Comparison of ENCODE assay signal across 23 cellular contexts in the genomic region with DNA sequence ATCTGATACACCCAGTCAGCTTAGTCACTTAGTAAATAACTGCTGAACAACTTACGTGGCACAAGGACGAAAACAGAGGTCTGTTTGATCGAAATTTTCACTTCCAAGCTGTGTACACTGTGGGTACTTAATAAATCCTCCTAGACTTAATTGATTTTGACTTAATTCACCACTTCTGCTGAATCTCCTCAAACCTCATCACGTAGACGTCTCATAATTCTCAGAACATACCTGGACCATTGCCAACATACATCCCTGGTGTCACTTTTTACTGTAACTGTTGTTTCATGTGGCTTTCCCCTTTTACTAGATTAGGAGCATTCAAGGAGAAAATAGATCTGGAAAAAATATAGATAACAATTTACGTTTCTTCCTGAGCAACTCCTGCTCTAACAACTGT.
DNase-seq lines count a peak whose midpoint lies in the region; ATAC-seq, FAIRE-seq and TF ChIP-seq lines count a peak whose summit lies in the region.
"Had no signal": no experiment of that assay in that cellular context is flagged by ENCODE, and none has a peak within 500 bp of the region (broad histone marks: within the 10 kb centered on the region; RNA-seq: fewer than 3 reads in every experiment).

No MANE protein-coding gene starts in this region.

- TF ChIP-seq RAD21 in HCT116 (IDR thresholded peaks at IDR 0.05; ENCODE audit: low read depth), result no peak
- no peak for TF ChIP-seq RAD21 in H1 (IDR thresholded peaks at IDR 0.05 in 1 of 2, conservative IDR thresholded peaks at IDR 0.05 in 1 of 2; ENCODE audit: low read depth in 2 of 2, low read length in 2 of 2)

- no peak overlapping the region for H2BK120ac ChIP-seq in H1 (replicated peaks; ENCODE audit: low read depth, low read length)
- H2BK120ac ChIP-seq in trophoblast cell (ENCODE audit: insufficient read depth, low read length, poor library complexity), result no peak overlapping the region

- BruUV-seq in HCT116 (replicated peaks; lab: Mats Ljungman, UMichigan), result no TSS peak

- TF ChIP-seq POLR2A in HCT116 (IDR thresholded peaks at IDR 0.05; ENCODE audit: borderline replicate concordance, extremely low read depth, insufficient read depth, insufficient read length) (no peak), H1 (IDR thresholded peaks at IDR 0.05; ENCODE audit: control extremely low read depth in 1 of 2, low read depth in 2 of 2, low read length in 2 of 2) (no peak)

- H3K4me3 ChIP-seq in HCT116 (replicated peaks in 1 of 2; ENCODE audit: low read depth in 1 of 2, low read length in 2 of 2) (no peak overlapping the region), SJSA1 (no peak overlapping the region), H1 (ENCODE audit: extremely low read depth in 1 of 4, insufficient read depth in 2 of 4, low read depth in 3 of 4, low read length in 4 of 4) (no peak overlapping the region), trophoblast cell (ENCODE audit: low read depth, low read length) (no peak overlapping the region), kidney (ENCODE audit: low read length in 2 of 2) (no peak overlapping the region), upper lobe of right lung (no peak overlapping the region)
- H3K4me3 ChIP-seq: BLaER1, left lung, skin epidermis, stomach, tibial artery had no signal

- peak overlapping the region; percentile 21; the same call in 1 of the 2 replicates for H2BK12ac ChIP-seq in H1 (ENCODE audit: low read depth, low read length)
- no peak overlapping the region for H2BK12ac ChIP-seq in trophoblast cell (ENCODE audit: low read length)

- H4K20me1 ChIP-seq in HCT116 (ENCODE audit: insufficient read depth) (no peaks in the 10 kb centered on the region), H1 (replicated peaks in 1 of 2; ENCODE audit: control insufficient read depth in 1 of 2, insufficient read depth in 2 of 2, low read length in 2 of 2) (no peaks in the 10 kb centered on the region)

- H3K18ac ChIP-seq in H1 (ENCODE audit: extremely low read depth, low read length) (no peak overlapping the region), trophoblast cell (ENCODE audit: low read length) (no peak overlapping the region)

- peaks cover 4% of the 10 kb centered on the region; the same call in 1 of the 2 replicates for H3K23me2 ChIP-seq in H1 (ENCODE audit: low read depth, low read length)

- peaks cover 11% of the 10 kb centered on the region; the same call in 1 of the 2 replicates for H3K79me2 ChIP-seq in HCT116 (ENCODE audit: insufficient read depth, low read length)
- no peaks in the 10 kb centered on the region for H3K79me2 ChIP-seq in H1 (ENCODE audit: control insufficient read depth in 1 of 2, insufficient read depth in 2 of 2, low read length in 2 of 2)
- H3K79me2 ChIP-seq in trophoblast cell (ENCODE audit: control insufficient read depth, insufficient read depth, low read length, poor library complexity), result peaks cover 6% of the 10 kb centered on the region

- H2AFZ ChIP-seq in HCT116 (ENCODE audit: low read depth, low read length, poor library complexity, severe bottlenecking) (no peak overlapping the region), H1 (ENCODE audit: low read length) (no peak overlapping the region), trophoblast cell (ENCODE audit: insufficient read depth, low read length, poor library complexity) (no peak overlapping the region)

- no peak for TF ChIP-seq EP300 in H1 (IDR thresholded peaks at IDR 0.05; ENCODE audit: borderline replicate concordance in 1 of 2, low read depth in 2 of 2, low read length in 2 of 2)

- H2AK5ac ChIP-seq in H1 (ENCODE audit: low read depth, low read length) (no peak overlapping the region), trophoblast cell (ENCODE audit: low read length) (no peak overlapping the region)

- H3K9me3 ChIP-seq in HCT116 (ENCODE audit: control insufficient read depth in 1 of 2, insufficient read depth in 1 of 2, low read depth in 1 of 2, low read length in 2 of 2) (no peaks in the 10 kb centered on the region), SJSA1 (replicated peaks) (no peaks in the 10 kb centered on the region), H1 (ENCODE audit: insufficient read depth in 2 of 2, low read depth in 1 of 2, low read length in 1 of 2) (no peaks in the 10 kb centered on the region), trophoblast cell (ENCODE audit: insufficient read depth, low read depth, low read length) (no peaks in the 10 kb centered on the region), kidney (ENCODE audit: control insufficient read depth in 1 of 2, low read length in 2 of 2) (no peaks in the 10 kb centered on the region), upper lobe of right lung (no peaks in the 10 kb centered on the region)
- H3K9me3 ChIP-seq: BLaER1, left lung, stomach, tibial artery had no signal

- H4K12ac ChIP-seq in trophoblast cell (ENCODE audit: low read depth, low read length), result no peak overlapping the region

- WGBS in H1 (ENCODE audit: extremely low coverage in 1 of 2, insufficient coverage in 1 of 2, insufficient read length in 1 of 2, insufficient replicate concordance in 2 of 2, low coverage in 1 of 2, low lambda C conversion rate in 2 of 2, missing lambda C conversion rate in 1 of 2), 2 experiments, result 92% methylated on average over 6 of the region's 6 CpGs; no CpG with 5 or more reads in 1 of the 2 experiments
- no CpG with 5 or more reads among the region's 6 CpGs for whole genome bisulfite sequencing in trophoblast cell (ENCODE audit: extremely low coverage, insufficient coverage, insufficient read length)

- TF ChIP-seq CTCF in HCT116 (IDR thresholded peaks at IDR 0.05 in 2 of 3, conservative IDR thresholded peaks at IDR 0.05 in 1 of 3; ENCODE audit: borderline replicate concordance in 1 of 3, insufficient read depth in 1 of 3, low read depth in 2 of 3, low read length in 2 of 3) (no peak), H1 (IDR thresholded peaks at IDR 0.05; ENCODE audit: control extremely low read depth in 1 of 3, insufficient read depth in 1 of 3, low read depth in 1 of 3, low read length in 3 of 3) (no peak), kidney (IDR thresholded peaks at IDR 0.05; ENCODE audit: borderline replicate concordance, extremely low read depth, insufficient read depth) (no peak), upper lobe of right lung (IDR thresholded peaks at IDR 0.05) (no peak)

- H3K79me1 ChIP-seq in H1 (ENCODE audit: low read depth, low read length), result no peaks in the 10 kb centered on the region
- peaks cover 8% of the 10 kb centered on the region for H3K79me1 ChIP-seq in trophoblast cell (ENCODE audit: low read length)

- no peak overlapping the region for H2BK15ac ChIP-seq in H1 (ENCODE audit: low read length)

- H3K23ac ChIP-seq in H1 (ENCODE audit: insufficient read length) (no peak overlapping the region), trophoblast cell (ENCODE audit: low read length) (no peak overlapping the region)

- RAD21 ChIA-PET in HCT116 (lab: Charles Lee; ENCODE audit: low non-redundant PET in 1 of 2, low total read pairs in 2 of 2, uncharacterized antibody in 2 of 2, unreplicated experiment in 2 of 2), result no interaction called here

- no peak overlapping the region for H4K91ac ChIP-seq in H1 (replicated peaks; ENCODE audit: insufficient read length, low read length)
- H4K91ac ChIP-seq in trophoblast cell (ENCODE audit: low read depth, low read length), result no peak overlapping the region

- POLR2A ChIA-PET in HCT116 (lab: Charles Lee) (no interaction called here), H1 (lab: Charles Lee; ENCODE audit: partially characterized antibody) (no interaction called here)

- H3K14ac ChIP-seq in H1 (ENCODE audit: insufficient read length), result no peak overlapping the region
- H3K14ac ChIP-seq in trophoblast cell (ENCODE audit: low read length), result no peak overlapping the region

- no peak overlapping the region for H3K4me2 ChIP-seq in HCT116 (ENCODE audit: low read length)
- no peak overlapping the region; a peak in 1 of 4 replicates for H3K4me2 ChIP-seq in H1 (ENCODE audit: insufficient read depth in 1 of 2, low read depth in 2 of 2, low read length in 2 of 2)
- no peak overlapping the region for H3K4me2 ChIP-seq in trophoblast cell (ENCODE audit: low read length)
- H3K4me2 ChIP-seq: BLaER1 had no signal

- FAIRE-seq in H1 (lab: Jason Lieb, UNC), result no peak
- FAIRE-seq in kidney (lab: Jason Lieb, UNC), result no peak
- FAIRE-seq: G401.6 had no signal

- H3K56ac ChIP-seq in H1 (replicated peaks; ENCODE audit: insufficient read length, low read depth, low read length), result no peak overlapping the region

- no peaks in the 10 kb centered on the region for H3K9me2 ChIP-seq in HCT116 (ENCODE audit: insufficient read depth)

- peaks cover 27 to 45% of the 10 kb centered on the region in 2 experiments for H3K4me1 ChIP-seq in HCT116 (ENCODE audit: control insufficient read depth in 1 of 2, insufficient read depth in 2 of 2, low read length in 2 of 2)
- H3K4me1 ChIP-seq in SJSA1 (replicated peaks), result peaks cover 24% of the 10 kb centered on the region
- H3K4me1 ChIP-seq in H1 (replicated peaks in 1 of 4; ENCODE audit: control insufficient read depth in 3 of 4, insufficient read depth in 4 of 4, low read length in 3 of 4), result peaks cover 2 to 7% (median 4%) of the 10 kb centered on the region in 4 experiments; a peak in 6 of 7 replicates
- peaks cover 10 to 17% of the 10 kb centered on the region in 2 experiments for H3K4me1 ChIP-seq in trophoblast cell (ENCODE audit: control insufficient read depth in 1 of 2, insufficient read depth in 2 of 2, low read length in 2 of 2)
- H3K4me1 ChIP-seq in kidney (ENCODE audit: control insufficient read depth in 1 of 2, insufficient read depth in 1 of 2, low read depth in 1 of 2, low read length in 2 of 2), result peaks cover 3 to 21% of the 10 kb centered on the region in 2 donors
- H3K4me1 ChIP-seq in upper lobe of right lung, result peaks cover 12% of the 10 kb centered on the region

- H3K9ac ChIP-seq in HCT116 (ENCODE audit: low read length) (no peak overlapping the region), H1 (replicated peaks in 1 of 4; ENCODE audit: extremely low read depth in 1 of 4, low read depth in 3 of 4, low read length in 3 of 4) (no peak overlapping the region), trophoblast cell (ENCODE audit: low read length) (no peak overlapping the region), kidney (ENCODE audit: low read length in 2 of 2) (no peak overlapping the region)
- H3K9ac ChIP-seq: BLaER1 had no signal

- H3K27ac ChIP-seq in HCT116 (ENCODE audit: low read depth, low read length) (peak overlapping the region; percentile 54; the same call in 1 of the 2 replicates), SJSA1 (peak overlapping the region; percentile 97), H1 (ENCODE audit: low read depth, low read length) (no peak overlapping the region), trophoblast cell (ENCODE audit: low read depth, low read length) (peak overlapping the region; percentile 46), kidney (ENCODE audit: low read depth in 2 of 2, low read length in 2 of 2) (no peak overlapping the region), upper lobe of right lung (no peak overlapping the region)
- H3K27ac ChIP-seq: BLaER1, left lung, WERI-Rb-1 had no signal

- no peak overlapping the region for H4K5ac ChIP-seq in H1 (ENCODE audit: insufficient read length, low read depth, low read length)

- no peak overlapping the region for H2BK5ac ChIP-seq in H1 (ENCODE audit: low read depth, low read length)
- no peak overlapping the region for H2BK5ac ChIP-seq in trophoblast cell (ENCODE audit: low read depth, low read length, poor library complexity)

- H3K4ac ChIP-seq in H1 (replicated peaks; ENCODE audit: insufficient read length, low read depth, low read length), result no peak overlapping the region
- H3K4ac ChIP-seq in trophoblast cell (ENCODE audit: low read depth, low read length), result no peak overlapping the region

- H3K27me3 ChIP-seq in HCT116 (ENCODE audit: insufficient read depth, low read length) (no peaks in the 10 kb centered on the region), SJSA1 (replicated peaks) (no peaks in the 10 kb centered on the region), H1 (replicated peaks in 1 of 4; ENCODE audit: control insufficient read depth in 3 of 4, extremely low read depth in 1 of 4, insufficient read depth in 3 of 4, low read length in 3 of 4) (no peaks in the 10 kb centered on the region; a peak in 1 of 7 replicates), trophoblast cell (ENCODE audit: insufficient read depth, low read length) (no peaks in the 10 kb centered on the region), upper lobe of right lung (no peaks in the 10 kb centered on the region)
- H3K27me3 ChIP-seq: BLaER1, left lung, stomach, tibial artery had no signal

- ATAC-seq in HCT116, result no peak
- ATAC-seq in HG03175 (IDR thresholded peaks at IDR 0.05; ENCODE audit: unreplicated experiment), result no peak
- no peak for ATAC-seq in upper lobe of right lung
- ATAC-seq: left lung; natural killer cell treated with Interleukin-12 subunit alpha and Interleukin-12 subunit beta and Interleukin-15 and Interleukin-18, amount 100 ng/mL, for 72 hours had no signal

- CTCF ChIA-PET in HCT116 (lab: Charles Lee) (no interaction called here), H1 (lab: Charles Lee; ENCODE audit: partially characterized antibody) (interaction anchor here (0.8 to 2.0 kb wide), 8 partner anchors 8 to 112 kb away, joined by 3 to 6 read pairs (median 4); no protein-coding TSS in a partner anchor)

- DNase-seq in HCT116 (ENCODE audit: low read depth, low spot score) (no peak), SJSA1 (ENCODE audit: low read depth in 1 of 2, low spot score in 2 of 2) (no peak), H1 (ENCODE audit: low read depth in 1 of 2, low spot score in 2 of 2) (no peak), trophoblast cell (no peak), kidney (no peak), upper lobe of right lung (no peak)
- DNase-seq: activated CD4-positive, alpha-beta T cell treated with anti-CD3 and anti-CD28 coated beads, Interleukin-2, amount 10 ng/mL, durations not matched to agents 24 days and 14 days; activated naive CD4-positive, alpha-beta T cell treated with anti-CD3 and anti-CD28 coated beads for 36 hours; caudate nucleus; left lung; NCI-H1092 treated with DMSO at 0.1 percent for 48 hours; NCI-H187 treated with DMSO at 0.1 percent for 48 hours; NCI-H2227 treated with DMSO at 0.1 percent for 48 hours; NCI-H69; RPMI8226; stomach; tibial artery; WERI-Rb-1 had no signal

- intact Hi-C loops in HCT116 (cut with micrococcal nuclease), result no loop called here
- intact Hi-C loops in kidney (cut with DNase I), result no loop called here
- intact Hi-C loops in upper lobe of right lung (cut with DNase I), result no loop called here

- no peak overlapping the region for H2BK20ac ChIP-seq in H1 (ENCODE audit: low read length)

- H4K8ac ChIP-seq in H1 (ENCODE audit: extremely low read depth, insufficient read depth, low read length) (no peak overlapping the region), trophoblast cell (ENCODE audit: low read depth, low read length) (no peak overlapping the region)

- H3K36me3 ChIP-seq in HCT116 (ENCODE audit: control insufficient read depth in 1 of 2, insufficient read depth in 2 of 2, low read length in 2 of 2) (no peaks in the 10 kb centered on the region), SJSA1 (0 out of 2 replicates have a peak, but pooled peaks cover 3% of the 10 kb centered on the region), H1 (ENCODE audit: control insufficient read depth in 2 of 4, insufficient read depth in 4 of 4, low read length in 3 of 4) (no peaks in the 10 kb centered on the region), trophoblast cell (ENCODE audit: control insufficient read depth in 1 of 2, insufficient read depth in 2 of 2, low read length in 2 of 2) (peaks cover 7 to 12% of the 10 kb centered on the region in 2 experiments), kidney (ENCODE audit: control insufficient read depth in 1 of 2, insufficient read depth in 2 of 2, low read length in 2 of 2) (no peaks in the 10 kb centered on the region), upper lobe of right lung (no peaks in the 10 kb centered on the region)
- H3K36me3 ChIP-seq: BLaER1, left lung, stomach, tibial artery, WERI-Rb-1 had no signal

Comparison
In these comparisons a context has a peak if more than half of its experiments do, and no peak if none do; other contexts are left out.
1. H3K27ac ChIP-seq: peak in HCT116 (single experiment), SJSA1 (single experiment) and trophoblast cell (single experiment); none in H1 (single experiment), kidney (0 of 2) and upper lobe of right lung (single experiment).